In the genomic region with DNA sequence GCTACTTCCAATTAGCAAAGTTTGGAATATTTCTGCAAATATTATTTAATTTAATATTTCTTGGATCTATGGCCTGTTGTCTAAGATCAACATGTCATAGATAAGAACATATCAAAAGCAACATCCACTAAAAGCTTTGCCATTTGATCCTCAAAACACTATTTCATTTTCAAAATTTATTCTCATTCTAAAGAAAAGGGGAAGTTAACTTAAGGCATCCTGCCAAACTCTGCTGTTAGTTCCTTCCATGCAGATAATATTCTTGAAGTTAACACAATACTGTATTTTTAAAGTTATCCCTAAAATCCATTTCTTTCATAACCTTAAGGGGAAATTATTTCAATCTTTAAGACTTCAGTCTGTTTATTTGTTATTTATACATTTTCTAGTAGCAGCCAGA, we compare ENCODE assay signal across 1 cellular context.
TF ChIP-seq lines count a peak whose summit lies in the region.

No MANE protein-coding gene starts in this region.

TF ChIP-seq in GM12878, 131 proteins besides CTCF, POLR2A, EP300 and RAD21 (continued from another document):
- no peak for TF ChIP-seq BRCA1 (IDR thresholded peaks at IDR 0.05; ENCODE audit: low read depth, low read length)
- no peak for TF ChIP-seq MYB (IDR thresholded peaks at IDR 0.05; ENCODE audit: borderline replicate concordance, low read depth, low read length)
- TF ChIP-seq, protein P1, sequence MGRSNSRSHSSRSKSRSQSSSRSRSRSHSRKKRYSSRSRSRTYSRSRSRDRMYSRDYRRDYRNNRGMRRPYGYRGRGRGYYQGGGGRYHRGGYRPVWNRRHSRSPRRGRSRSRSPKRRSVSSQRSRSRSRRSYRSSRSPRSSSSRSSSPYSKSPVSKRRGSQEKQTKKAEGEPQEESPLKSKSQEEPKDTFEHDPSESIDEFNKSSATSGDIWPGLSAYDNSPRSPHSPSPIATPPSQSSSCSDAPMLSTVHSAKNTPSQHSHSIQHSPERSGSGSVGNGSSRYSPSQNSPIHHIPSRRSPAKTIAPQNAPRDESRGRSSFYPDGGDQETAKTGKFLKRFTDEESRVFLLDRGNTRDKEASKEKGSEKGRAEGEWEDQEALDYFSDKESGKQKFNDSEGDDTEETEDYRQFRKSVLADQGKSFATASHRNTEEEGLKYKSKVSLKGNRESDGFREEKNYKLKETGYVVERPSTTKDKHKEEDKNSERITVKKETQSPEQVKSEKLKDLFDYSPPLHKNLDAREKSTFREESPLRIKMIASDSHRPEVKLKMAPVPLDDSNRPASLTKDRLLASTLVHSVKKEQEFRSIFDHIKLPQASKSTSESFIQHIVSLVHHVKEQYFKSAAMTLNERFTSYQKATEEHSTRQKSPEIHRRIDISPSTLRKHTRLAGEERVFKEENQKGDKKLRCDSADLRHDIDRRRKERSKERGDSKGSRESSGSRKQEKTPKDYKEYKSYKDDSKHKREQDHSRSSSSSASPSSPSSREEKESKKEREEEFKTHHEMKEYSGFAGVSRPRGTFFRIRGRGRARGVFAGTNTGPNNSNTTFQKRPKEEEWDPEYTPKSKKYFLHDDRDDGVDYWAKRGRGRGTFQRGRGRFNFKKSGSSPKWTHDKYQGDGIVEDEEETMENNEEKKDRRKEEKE (IDR thresholded peaks at IDR 0.05) = no peak
- no peak for TF ChIP-seq EGR1 (IDR thresholded peaks at IDR 0.05; ENCODE audit: borderline replicate concordance in 1 of 2, low read depth in 2 of 2, low read length in 2 of 2)
- TF ChIP-seq SMC3 (IDR thresholded peaks at IDR 0.05; ENCODE audit: borderline replicate concordance, low read length) = no peak
